Comparison of ENCODE assay signal across 9 cellular contexts in the genomic region with DNA sequence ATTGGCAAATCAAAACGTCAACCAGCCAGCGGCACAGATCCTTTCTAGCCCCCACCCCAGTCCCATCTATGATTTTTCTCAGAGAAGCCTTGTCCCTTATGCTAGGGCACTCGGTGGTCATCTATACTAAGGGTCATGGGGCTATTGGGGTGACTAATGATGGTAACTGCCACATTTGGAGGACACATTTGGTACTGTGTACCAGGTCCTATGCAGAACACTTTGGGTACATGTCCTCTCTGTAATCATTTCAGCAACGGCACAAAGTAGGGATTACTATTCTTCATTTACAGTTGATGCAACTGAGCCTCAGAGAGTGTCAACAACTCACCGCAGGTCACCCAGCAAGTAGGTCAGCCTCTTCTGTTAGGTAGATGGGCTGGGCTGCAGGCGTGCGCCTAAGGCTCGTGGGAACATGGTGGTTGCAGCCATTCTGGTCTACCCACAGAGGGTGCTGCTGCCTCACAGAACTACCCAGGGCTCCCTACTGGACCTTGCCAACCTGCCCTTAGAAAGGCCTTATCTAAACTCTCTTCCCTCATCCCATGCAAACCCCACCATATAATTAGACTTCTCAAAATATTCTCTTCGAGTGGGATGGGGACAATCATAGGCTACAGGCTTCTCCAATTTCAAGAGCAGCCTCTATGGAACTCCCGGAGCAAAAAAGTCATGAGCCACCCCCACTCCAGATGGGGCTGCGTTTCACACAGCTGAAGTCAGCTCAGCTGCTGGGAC. TPM values are rescaled to one million over a fixed set of nuclear protein-coding genes. Genes with fewer than 3 reads are reported as not detected.
DNase-seq lines count a peak whose midpoint lies in the region; ATAC-seq and TF ChIP-seq lines count a peak whose summit lies in the region.
"Had no signal": no experiment of that assay in that cellular context is flagged by ENCODE, and none has a peak within 500 bp of the region (broad histone marks: within the 10 kb centered on the region; RNA-seq: fewer than 3 reads in every experiment).

No MANE protein-coding gene starts in this region.

- H3K4me1 Mint-ChIP-seq in activated CD4-positive, alpha-beta T cell treated with anti-CD3 and anti-CD28 coated beads, Interleukin-2, amount 10 ng/mL, durations not matched to agents 7 days and 5 days = peaks cover 6% of the 10 kb centered on the region
- H3K4me1 Mint-ChIP-seq in nephron = peaks cover 45% of the 10 kb centered on the region
- H3K4me1 Mint-ChIP-seq in activated T-helper 2 cell treated with anti-CD3 and anti-CD28 coated beads, Interferon-gamma antibody, Interleukin-2, Interleukin-4, amounts not matched to agents 10 μg/mL and 5 μg/mL and 100 μg/mL, durations not matched to agents 14 hours and 24 hours and 36 hours (ENCODE audit: low read depth) = peaks cover 6% of the 10 kb centered on the region

- POLR2A ChIA-PET in activated CD4-positive, alpha-beta T cell treated with anti-CD3 and anti-CD28 coated beads, Interleukin-2, amount 10 ng/mL, durations not matched to agents 7 days and 5 days (lab: Charles Lee) = no interaction called here

- no peak overlapping the region for H3K4me3 Mint-ChIP-seq in activated CD4-positive, alpha-beta T cell treated with anti-CD3 and anti-CD28 coated beads, Interleukin-2, amount 10 ng/mL, durations not matched to agents 7 days and 5 days
- H3K4me3 Mint-ChIP-seq in nephron = peak overlapping the region in 1 of 3 experiments; percentile 25
- H3K4me3 Mint-ChIP-seq in activated T-helper 2 cell treated with anti-CD3 and anti-CD28 coated beads, Interferon-gamma antibody, Interleukin-2, Interleukin-4, amounts not matched to agents 10 μg/mL and 5 μg/mL and 100 μg/mL, durations not matched to agents 14 hours and 24 hours and 36 hours (ENCODE audit: low read depth) = no peak overlapping the region
- H3K4me3 Mint-ChIP-seq: stimulated activated naive CD8-positive, alpha-beta T cell treated with anti-CD3 and anti-CD28 coated beads, Interleukin-15, Interleukin-2, amounts not matched to agents 100 ng/mL and 50 ng/mL, for 24 hours had no signal

- intact Hi-C loops in activated T-helper 2 cell treated with anti-CD3 and anti-CD28 coated beads, Interferon-gamma antibody, Interleukin-2, Interleukin-4, amounts not matched to agents 10 μg/mL and 5 μg/mL and 100 μg/mL, durations not matched to agents 14 hours and 24 hours and 36 hours (cut with micrococcal nuclease) = no loop called here

- no peaks in the 10 kb centered on the region for H3K36me3 Mint-ChIP-seq in activated CD4-positive, alpha-beta T cell treated with anti-CD3 and anti-CD28 coated beads, Interleukin-2, amount 10 ng/mL, durations not matched to agents 7 days and 5 days (ENCODE audit: low read depth)
- no peaks in the 10 kb centered on the region for H3K36me3 Mint-ChIP-seq in nephron (ENCODE audit: low read depth)
- no peaks in the 10 kb centered on the region for H3K36me3 Mint-ChIP-seq in activated T-helper 2 cell treated with anti-CD3 and anti-CD28 coated beads, Interferon-gamma antibody, Interleukin-2, Interleukin-4, amounts not matched to agents 10 μg/mL and 5 μg/mL and 100 μg/mL, durations not matched to agents 14 hours and 24 hours and 36 hours (ENCODE audit: low read depth)

- peak; percentile 75 for TF ChIP-seq CTCF in fibroblast of mammary gland (conservative IDR thresholded peaks at IDR 0.05; ENCODE audit: control insufficient read depth, insufficient read depth, low read depth, low read length)
- TF ChIP-seq CTCF in nephron (IDR thresholded peaks at IDR 0.05; ENCODE audit: unreplicated experiment in 3 of 3) = peak; percentile 73 to 76 (median 74)

- DNase-seq in DMS53 (lab: John Stamatoyannopoulos, UW) (peak; percentile 90), HCEC 1CT (peak; percentile 72), NCI-H345 (lab: John Stamatoyannopoulos, UW) (peak; percentile 60), fibroblast of mammary gland (ENCODE audit: low read depth) (peak; percentile 70)
- DNase-seq in activated CD4-positive, alpha-beta T cell treated with anti-CD3 and anti-CD28 coated beads, Interleukin-2, amount 10 ng/mL, durations not matched to agents 7 days and 5 days = peak; percentile 38
- DNase-seq in activated T-helper 2 cell treated with anti-CD3 and anti-CD28 coated beads, Interferon-gamma antibody, Interleukin-2, Interleukin-4, amounts not matched to agents 10 μg/mL and 5 μg/mL and 100 μg/mL, durations not matched to agents 14 hours and 24 hours and 36 hours (ENCODE audit: low spot score) = no peak

- peaks cover 2% of the 10 kb centered on the region for H3K9me3 Mint-ChIP-seq in activated CD4-positive, alpha-beta T cell treated with anti-CD3 and anti-CD28 coated beads, Interleukin-2, amount 10 ng/mL, durations not matched to agents 7 days and 5 days
- H3K9me3 Mint-ChIP-seq in nephron = peaks cover 4% of the 10 kb centered on the region
- H3K9me3 Mint-ChIP-seq in activated T-helper 2 cell treated with anti-CD3 and anti-CD28 coated beads, Interferon-gamma antibody, Interleukin-2, Interleukin-4, amounts not matched to agents 10 μg/mL and 5 μg/mL and 100 μg/mL, durations not matched to agents 14 hours and 24 hours and 36 hours = no peaks in the 10 kb centered on the region
- H3K9me3 Mint-ChIP-seq: stimulated activated naive CD8-positive, alpha-beta T cell treated with anti-CD3 and anti-CD28 coated beads, Interleukin-15, Interleukin-2, amounts not matched to agents 100 ng/mL and 50 ng/mL, for 24 hours had no signal

- peaks cover 7% of the 10 kb centered on the region for H3K27me3 Mint-ChIP-seq in activated CD4-positive, alpha-beta T cell treated with anti-CD3 and anti-CD28 coated beads, Interleukin-2, amount 10 ng/mL, durations not matched to agents 7 days and 5 days
- peaks cover 9% of the 10 kb centered on the region for H3K27me3 Mint-ChIP-seq in nephron (ENCODE audit: low read depth)
- peaks cover 7% of the 10 kb centered on the region for H3K27me3 Mint-ChIP-seq in activated T-helper 2 cell treated with anti-CD3 and anti-CD28 coated beads, Interferon-gamma antibody, Interleukin-2, Interleukin-4, amounts not matched to agents 10 μg/mL and 5 μg/mL and 100 μg/mL, durations not matched to agents 14 hours and 24 hours and 36 hours (ENCODE audit: low read depth)

- H3K4me3 ChIP-seq in fibroblast of mammary gland (ENCODE audit: control insufficient read depth, low read depth, low read length) = no peak overlapping the region

- H3K27ac Mint-ChIP-seq in activated CD4-positive, alpha-beta T cell treated with anti-CD3 and anti-CD28 coated beads, Interleukin-2, amount 10 ng/mL, durations not matched to agents 7 days and 5 days = no peak overlapping the region
- peak overlapping the region in 2 of 3 experiments; percentile 7 to 29 for H3K27ac Mint-ChIP-seq in nephron
- no peak overlapping the region for H3K27ac Mint-ChIP-seq in activated T-helper 2 cell treated with anti-CD3 and anti-CD28 coated beads, Interferon-gamma antibody, Interleukin-2, Interleukin-4, amounts not matched to agents 10 μg/mL and 5 μg/mL and 100 μg/mL, durations not matched to agents 14 hours and 24 hours and 36 hours
- H3K27ac Mint-ChIP-seq: stimulated activated naive CD8-positive, alpha-beta T cell treated with anti-CD3 and anti-CD28 coated beads, Interleukin-15, Interleukin-2, amounts not matched to agents 100 ng/mL and 50 ng/mL, for 24 hours had no signal

- no peak for ATAC-seq in HG02973 (IDR thresholded peaks at IDR 0.05; ENCODE audit: unreplicated experiment)

- CTCF ChIA-PET in activated CD4-positive, alpha-beta T cell treated with anti-CD3 and anti-CD28 coated beads, Interleukin-2, amount 10 ng/mL, durations not matched to agents 7 days and 5 days (lab: Charles Lee) = no interaction called here

RNA-seq across cellular contexts. Expression of a gene that starts 5.7 kb away (rescaled TPM):
- 10 to 100 TPM; 77.7 to 82.8 TPM for total RNA-seq in activated CD4-positive, alpha-beta T cell treated with anti-CD3 and anti-CD28 coated beads, Interleukin-2, amount 10 ng/mL, durations not matched to agents 7 days and 5 days
- 117 and 124 TPM in 2 replicates for total RNA-seq in activated T-helper 2 cell treated with anti-CD3 and anti-CD28 coated beads, Interferon-gamma antibody, Interleukin-2, Interleukin-4, amounts not matched to agents 10 μg/mL and 5 μg/mL and 100 μg/mL, durations not matched to agents 14 hours and 24 hours and 36 hours

RNA-seq across cellular contexts. Expression of a gene that starts 47.8 kb away (rescaled TPM):
- total RNA-seq in activated CD4-positive, alpha-beta T cell treated with anti-CD3 and anti-CD28 coated beads, Interleukin-2, amount 10 ng/mL, durations not matched to agents 7 days and 5 days = 10 to 100 TPM; 57.1 to 59.4 TPM
- 47.6 and 50.2 TPM in 2 replicates for total RNA-seq in activated T-helper 2 cell treated with anti-CD3 and anti-CD28 coated beads, Interferon-gamma antibody, Interleukin-2, Interleukin-4, amounts not matched to agents 10 μg/mL and 5 μg/mL and 100 μg/mL, durations not matched to agents 14 hours and 24 hours and 36 hours

RNA-seq across cellular contexts. Expression of a gene that starts 59.7 kb away (rescaled TPM):
- under 1 TPM; 0.05 to 0.23 TPM for total RNA-seq in activated CD4-positive, alpha-beta T cell treated with anti-CD3 and anti-CD28 coated beads, Interleukin-2, amount 10 ng/mL, durations not matched to agents 7 days and 5 days
- total RNA-seq in activated T-helper 2 cell treated with anti-CD3 and anti-CD28 coated beads, Interferon-gamma antibody, Interleukin-2, Interleukin-4, amounts not matched to agents 10 μg/mL and 5 μg/mL and 100 μg/mL, durations not matched to agents 14 hours and 24 hours and 36 hours = 0.11 and 0.14 TPM in 2 replicates

Comparison
In these comparisons a context has a peak if more than half of its experiments do, and no peak if none do; other contexts are left out.
1. H3K27ac Mint-ChIP-seq: peak in nephron (2 of 3); none in activated CD4-positive, alpha-beta T cell treated with anti-CD3 and anti-CD28 coated beads, Interleukin-2, amount 10 ng/mL, durations not matched to agents 7 days and 5 days (single experiment) and activated T-helper 2 cell treated with anti-CD3 and anti-CD28 coated beads, Interferon-gamma antibody, Interleukin-2, Interleukin-4, amounts not matched to agents 10 μg/mL and 5 μg/mL and 100 μg/mL, durations not matched to agents 14 hours and 24 hours and 36 hours (single experiment).